10 cellular contexts compared by ENCODE assay signal in genomic region chr12:124469193-124469888, GRCh38.
DNase-seq lines count a peak whose midpoint lies in the region; ATAC-seq and TF ChIP-seq lines count a peak whose summit lies in the region.
"Had no signal": no experiment of that assay in that cellular context is flagged by ENCODE, and none has a peak within 500 bp of the region (broad histone marks: within the 10 kb centered on the region; RNA-seq: fewer than 3 reads in every experiment).

No MANE protein-coding gene starts in this region.

- H3K4me1 ChIP-seq in Loucy (ENCODE audit: insufficient read depth, low read length, poor library complexity, severe bottlenecking) (peaks cover 26% of the 10 kb centered on the region), osteoblast (ENCODE audit: insufficient read depth, low read length) (no peaks in the 10 kb centered on the region)

- DNase-seq in GM06990 (ENCODE audit: extremely low read depth, insufficient read length) (no peak), choroid plexus epithelial cell (ENCODE audit: low read depth) (no peak), osteoblast (ENCODE audit: insufficient read length, low spot score, missing footprints) (no peak), DMS79 (lab: John Stamatoyannopoulos, UW) (no peak)
- DNase-seq: activated naive CD4-positive, alpha-beta T cell had no signal

- TF ChIP-seq CTCF in GM06990 (IDR thresholded peaks at IDR 0.05; ENCODE audit: insufficient read depth, low read length, poor library complexity, severe bottlenecking) (peak; percentile 53), Loucy (conservative IDR thresholded peaks at IDR 0.05; ENCODE audit: low read length) (peak; percentile 96), choroid plexus epithelial cell (conservative IDR thresholded peaks at IDR 0.05; ENCODE audit: low read depth, low read length) (peak; percentile 78), osteoblast (IDR thresholded peaks at IDR 0.05; ENCODE audit: extremely low read depth, low read depth, low read length) (peak; percentile 58)

- peak overlapping the region; percentile 26 for H3K4me2 ChIP-seq in Loucy (ENCODE audit: low read depth, low read length, poor library complexity, severe bottlenecking)
- H3K4me2 ChIP-seq in osteoblast (ENCODE audit: insufficient read depth, low read length), result no peak overlapping the region

- peaks cover 24% of the 10 kb centered on the region for H3K79me2 ChIP-seq in Loucy (ENCODE audit: insufficient read depth, low read length)
- peaks cover 20% of the 10 kb centered on the region for H3K79me2 ChIP-seq in osteoblast (ENCODE audit: insufficient read depth, low read length)

- H3K9me2 ChIP-seq in Loucy (replicated peaks; ENCODE audit: low read depth, low read length), result no peaks in the 10 kb centered on the region

- H3K27me3 ChIP-seq in GM06990 (replicated peaks; ENCODE audit: control insufficient read depth, insufficient read depth, low read length), result no peaks in the 10 kb centered on the region
- H3K27me3 ChIP-seq in Loucy (ENCODE audit: insufficient read depth, low read length, poor library complexity, severe bottlenecking), result no peaks in the 10 kb centered on the region
- H3K27me3 ChIP-seq in osteoblast (ENCODE audit: insufficient read depth, low read length), result no peaks in the 10 kb centered on the region

- no peaks in the 10 kb centered on the region for H3F3A ChIP-seq in Loucy (ENCODE audit: low read depth)

- H3K9me3 ChIP-seq in Loucy (ENCODE audit: insufficient read depth, low read depth, low read length) (peaks cover 8% of the 10 kb centered on the region; the same call in 1 of the 2 replicates), osteoblast (ENCODE audit: low read depth, low read length) (peaks cover 7% of the 10 kb centered on the region)

- H4K20me1 ChIP-seq in Loucy (ENCODE audit: insufficient read depth, low read length, poor library complexity, severe bottlenecking) (peaks cover 13% of the 10 kb centered on the region), osteoblast (ENCODE audit: insufficient read depth, low read length) (peaks cover 25% of the 10 kb centered on the region)

- H3K9ac ChIP-seq in Loucy (ENCODE audit: low read depth, low read length, poor library complexity, severe bottlenecking), result no peak overlapping the region

- ATAC-seq in HG03097 (IDR thresholded peaks at IDR 0.05; ENCODE audit: low FRiP score, unreplicated experiment) (no peak), HG03439 (IDR thresholded peaks at IDR 0.05; ENCODE audit: unreplicated experiment) (no peak), GM21423 (IDR thresholded peaks at IDR 0.05; ENCODE audit: unreplicated experiment) (no peak)

- no peak overlapping the region for H3K27ac ChIP-seq in osteoblast (ENCODE audit: low read depth, low read length)

- H3K36me3 ChIP-seq in GM06990 (ENCODE audit: control insufficient read depth, insufficient read depth, low read length) (peaks cover 37% of the 10 kb centered on the region), Loucy (ENCODE audit: insufficient read depth, low read length) (peaks cover 65% of the 10 kb centered on the region), osteoblast (ENCODE audit: insufficient read depth, low read length) (peaks cover 54% of the 10 kb centered on the region)

- H2AFZ ChIP-seq in Loucy (ENCODE audit: low read length) (no peak overlapping the region), osteoblast (ENCODE audit: low read length) (no peak overlapping the region)

- H3K4me3 ChIP-seq in GM06990 (replicated peaks; ENCODE audit: low read depth, low read length) (no peak overlapping the region), Loucy (ENCODE audit: low read length, poor library complexity, severe bottlenecking) (no peak overlapping the region), choroid plexus epithelial cell (ENCODE audit: low read depth, low read length) (no peak overlapping the region), osteoblast (ENCODE audit: insufficient read depth, low read length) (no peak overlapping the region)
- H3K4me3 ChIP-seq: skin epidermis had no signal
